In genomic region chr11:1604181-1604580, GRCh38 we compare ENCODE assay signal across 23 cellular contexts. TPM values are rescaled to one million over a fixed set of nuclear protein-coding genes. Genes with fewer than 3 reads are reported as not detected.
"Had no signal": no experiment of that assay in that cellular context is flagged by ENCODE, and none has a peak within 500 bp of the region (broad histone marks: within the 10 kb centered on the region; RNA-seq: fewer than 3 reads in every experiment).

No MANE protein-coding gene starts in this region.

- H3K27ac ChIP-seq: RWPE1 had no signal

- H3K9me3 ChIP-seq: SK-N-SH had no signal

- FAIRE-seq: HepG2 had no signal

- H3K9ac ChIP-seq: SK-N-SH had no signal

- DNase-seq: IMR-90; Karpas-422; KG1; MM.1S; NCI-H1092 treated with DMSO at 0.1 percent for 48 hours; NCI-H1436; NCI-H1694; NCI-H2171 treated with DMSO at 0.1 percent for 48 hours; NCI-H345; NCI-H446 treated with DMSO at 0.1 percent for 48 hours; NCI-H510A treated with DMSO at 0.1 percent for 48 hours; NCI-H526; NCI-H82; NK-92 treated with Interleukin-12 subunit alpha and Interleukin-12 subunit beta, amount 100 ng/mL, for 24 hours; PC-3; SHP77; SK-N-SH had no signal

- ATAC-seq: HepG2, Panc1, PC-3 had no signal

- H3K4me2 ChIP-seq: SK-N-SH had no signal

RNA-seq across cellular contexts. Expression of gene KRTAP5-3, which starts 4.1 kb away (rescaled TPM):
- total RNA-seq: HepG2, HT1080, IMR-90, OCI-LY7, PC-3, SK-MEL-5 had no signal
- polyA plus RNA-seq: HepG2, IMR-90, SK-N-SH had no signal

RNA-seq across cellular contexts. Expression of gene KRTAP5-2, which starts 6.1 kb away (rescaled TPM):
- total RNA-seq: HepG2, HT1080, IMR-90, OCI-LY7, PC-3 had no signal
- polyA plus RNA-seq: HepG2, IMR-90, SK-N-SH had no signal

RNA-seq across cellular contexts. Expression of gene KRTAP5-4, which starts 17.8 kb away (rescaled TPM):
- total RNA-seq: HepG2, HT1080, IMR-90, OCI-LY7, PC-3, SK-MEL-5 had no signal
- polyA plus RNA-seq: HepG2, IMR-90, SK-N-SH had no signal

RNA-seq across cellular contexts. Expression of gene KRTAP5-1, which starts 19.1 kb away (rescaled TPM):
- total RNA-seq: HepG2, HT1080, IMR-90, OCI-LY7, PC-3, SK-MEL-5 had no signal
- polyA plus RNA-seq: HepG2, IMR-90, SK-N-SH had no signal

RNA-seq across cellular contexts. Expression of gene KRTAP5-5, which starts 25.4 kb away (rescaled TPM):
- total RNA-seq: HepG2, HT1080, IMR-90, OCI-LY7, PC-3, SK-MEL-5 had no signal
- polyA plus RNA-seq: HepG2, IMR-90, SK-N-SH had no signal
